8 cellular contexts compared by ENCODE assay signal in the genomic region with DNA sequence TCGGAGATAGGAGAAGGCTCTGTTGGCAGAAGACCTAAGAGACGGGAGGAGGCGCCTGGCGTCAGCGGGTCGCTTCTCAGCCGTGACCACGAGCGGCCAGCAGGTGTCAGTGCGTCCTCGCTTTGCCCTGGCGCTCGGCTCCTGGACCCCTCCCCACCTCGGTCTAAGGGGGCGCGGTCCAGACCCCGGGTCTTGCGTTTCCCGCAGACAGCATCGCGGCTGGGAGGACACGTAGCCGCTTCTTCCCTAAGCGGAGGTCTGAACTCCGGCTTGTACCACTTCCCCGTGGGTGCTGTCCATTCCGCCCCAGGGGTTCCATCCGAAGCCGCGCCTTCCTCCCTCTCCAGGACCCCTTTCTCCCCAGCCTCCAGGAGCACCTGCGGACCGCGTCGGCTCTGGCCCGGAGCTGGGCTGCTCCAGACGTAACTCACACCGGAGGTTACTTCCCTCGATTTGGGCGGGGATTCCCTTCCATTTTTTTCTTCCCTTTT. TPM values are rescaled to one million over a fixed set of nuclear protein-coding genes. Genes with fewer than 3 reads are reported as not detected.
DNase-seq lines count a peak whose midpoint lies in the region; ATAC-seq, FAIRE-seq and TF ChIP-seq lines count a peak whose summit lies in the region.

No MANE protein-coding gene starts in this region.

- H3K9me2 ChIP-seq in PC-3 (replicated peaks; ENCODE audit: low read length), result no peaks in the 10 kb centered on the region

- H3K9me3 ChIP-seq in PC-3 (ENCODE audit: low read length) (no peaks in the 10 kb centered on the region), adrenal gland (replicated peaks in 1 of 3) (no peaks in the 10 kb centered on the region), left ventricle myocardium inferior (replicated peaks) (no peaks in the 10 kb centered on the region), prostate gland (no peaks in the 10 kb centered on the region)

- no TSS peak for BruUV-seq in PC-3 (replicated peaks; lab: Mats Ljungman, UMichigan)

- no peak for FAIRE-seq in RCC 7860 (lab: Jason Lieb, UNC)

- peaks cover 34% of the 10 kb centered on the region for H3K27me3 ChIP-seq in PC-3 (ENCODE audit: low read length)
- H3K27me3 ChIP-seq in adrenal gland, result peaks cover 43% of the 10 kb centered on the region
- H3K27me3 ChIP-seq in left ventricle myocardium inferior (ENCODE audit: low read depth), result peaks cover 91% of the 10 kb centered on the region
- peaks cover 8% of the 10 kb centered on the region for H3K27me3 ChIP-seq in prostate gland (replicated peaks; ENCODE audit: insufficient read depth)

- H3F3A ChIP-seq in PC-3 (ENCODE audit: low read length, unreplicated experiment), result no peaks in the 10 kb centered on the region

- WGBS in adrenal gland, 4 donors, result 0 to 1% (median 0%) methylated on average over 14 to 39 of the region's 39 CpGs
- under 1% methylated on average over 39 of the region's 39 CpGs for WGBS in prostate gland

- CTCF ChIA-PET in PC-3 (lab: Charles Lee), result no interaction called here

- no peaks in the 10 kb centered on the region for H3K79me2 ChIP-seq in PC-3 (ENCODE audit: low read length)

- TF ChIP-seq CTCF in GM20000 (IDR thresholded peaks at IDR 0.05; ENCODE audit: extremely low read depth, missing control alignments) (peak; percentile 90), PC-3 (conservative IDR thresholded peaks at IDR 0.05; ENCODE audit: low read depth, low read length) (peak; percentile 76), adrenal gland (IDR thresholded peaks at IDR 0.05) (peak; percentile 56 to 78 (median 68)), left ventricle myocardium inferior (IDR thresholded peaks at IDR 0.05; ENCODE audit: borderline replicate concordance) (peak; percentile 83), prostate gland (IDR thresholded peaks at IDR 0.05) (peak; percentile 62 to 73 (median 68))

- ATAC-seq in PC-3, result peak; percentile 70

- H3K4me3 ChIP-seq in PC-3 (ENCODE audit: low read length), result peak overlapping the region; percentile 68
- H3K4me3 ChIP-seq in adrenal gland, result peak overlapping the region in 2 of 4 donors; percentile 37 to 51
- peak overlapping the region; percentile 69 for H3K4me3 ChIP-seq in left ventricle myocardium inferior
- H3K4me3 ChIP-seq in prostate gland, result peak overlapping the region; percentile 32 to 33

- peak overlapping the region; percentile 96 for H3K4me2 ChIP-seq in PC-3 (ENCODE audit: low read length)

- TF ChIP-seq POLR2A in adrenal gland (IDR thresholded peaks at IDR 0.05) (no peak), prostate gland (IDR thresholded peaks at IDR 0.05) (no peak)

- no peak overlapping the region for H3K27ac ChIP-seq in PC-3 (ENCODE audit: low read length)
- H3K27ac ChIP-seq in adrenal gland, result no peak overlapping the region
- peak overlapping the region; percentile 27 for H3K27ac ChIP-seq in left ventricle myocardium inferior (replicated peaks)
- H3K27ac ChIP-seq in prostate gland, result no peak overlapping the region

- H2AFZ ChIP-seq in PC-3 (ENCODE audit: low read length), result peak overlapping the region; percentile 85

- DNase-seq in D341Med (ENCODE audit: low spot score), result peak; percentile 84
- DNase-seq in GM20000 (ENCODE audit: low spot score), result peak; percentile 84
- DNase-seq in HS-5 (ENCODE audit: low read depth), result peak; percentile 23
- DNase-seq in PC-3, result peak; percentile 44
- DNase-seq in adrenal gland, result peak; percentile 43 to 76 (median 63)
- peak; percentile 58 for DNase-seq in left ventricle myocardium inferior
- peak; percentile 31 for DNase-seq in prostate gland (ENCODE audit: low spot score)
- DNase-seq in RCC 7860 (ENCODE audit: low spot score), result no peak

- H3K4me1 ChIP-seq in PC-3 (ENCODE audit: insufficient read depth, low read length) (peaks cover 5% of the 10 kb centered on the region), adrenal gland (replicated peaks in 1 of 2) (peaks cover 5 to 23% of the 10 kb centered on the region in 2 donors), left ventricle myocardium inferior (peaks cover 37% of the 10 kb centered on the region), prostate gland (replicated peaks) (peaks cover 4% of the 10 kb centered on the region)

- no peak overlapping the region for H3K9ac ChIP-seq in PC-3 (ENCODE audit: low read length)

- no peaks in the 10 kb centered on the region for H4K20me1 ChIP-seq in PC-3 (ENCODE audit: low read length)

- H3K36me3 ChIP-seq in PC-3 (ENCODE audit: low read depth, low read length), result no peaks in the 10 kb centered on the region
- H3K36me3 ChIP-seq in adrenal gland (replicated peaks in 1 of 2), result no peaks in the 10 kb centered on the region
- no peaks in the 10 kb centered on the region for H3K36me3 ChIP-seq in left ventricle myocardium inferior
- no peaks in the 10 kb centered on the region for H3K36me3 ChIP-seq in prostate gland

- intact Hi-C loops in PC-3 (cut with micrococcal nuclease), result loop anchor here (5.0 kb wide), 1 partner anchor 246 kb away; no protein-coding TSS in a partner anchor
- intact Hi-C loops in adrenal gland (cut with DNase I), result loop anchor here (10.0 kb wide), 2 partner anchors 289 to 519 kb away; no protein-coding TSS in a partner anchor
- intact Hi-C loops in left ventricle myocardium inferior (cut with micrococcal nuclease), result no loop called here
- intact Hi-C loops in prostate gland (cut with DNase I), result loop anchor here (10.0 kb wide), 1 partner anchor 1059 kb away; no protein-coding TSS in a partner anchor

- POLR2A ChIA-PET in PC-3 (lab: Charles Lee; ENCODE audit: unreplicated experiment), result no interaction called here

RNA-seq across cellular contexts. Expression of a gene that starts 0.6 kb away (rescaled TPM):
- not detected in 2 replicates for total RNA-seq in PC-3 (2014; rRNA removed)
- 1 to 10 TPM; 2.3 to 9.6 (median 3.8) TPM for total RNA-seq in adrenal gland
- polyA plus RNA-seq in adrenal gland, result 1 to 10 TPM in 1 of 3 donors, under 1 TPM in 2; 0.32 to 1.0 (median 0.75) TPM
- 0.27 TPM for total RNA-seq in left ventricle myocardium inferior
- 10 to 100 TPM in 1 of 2 donors, under 1 TPM in 1; 0.41 to 12.3 TPM for total RNA-seq in prostate gland
